1 cellular context compared by ENCODE assay signal in genomic region chr4:23163649-23164436, GRCh38.
TF ChIP-seq lines count a peak whose summit lies in the region.

No MANE protein-coding gene starts in this region.

TF ChIP-seq in GM23338, 12 proteins besides CTCF, POLR2A, EP300 and RAD21:
- TF ChIP-seq, protein P1, sequence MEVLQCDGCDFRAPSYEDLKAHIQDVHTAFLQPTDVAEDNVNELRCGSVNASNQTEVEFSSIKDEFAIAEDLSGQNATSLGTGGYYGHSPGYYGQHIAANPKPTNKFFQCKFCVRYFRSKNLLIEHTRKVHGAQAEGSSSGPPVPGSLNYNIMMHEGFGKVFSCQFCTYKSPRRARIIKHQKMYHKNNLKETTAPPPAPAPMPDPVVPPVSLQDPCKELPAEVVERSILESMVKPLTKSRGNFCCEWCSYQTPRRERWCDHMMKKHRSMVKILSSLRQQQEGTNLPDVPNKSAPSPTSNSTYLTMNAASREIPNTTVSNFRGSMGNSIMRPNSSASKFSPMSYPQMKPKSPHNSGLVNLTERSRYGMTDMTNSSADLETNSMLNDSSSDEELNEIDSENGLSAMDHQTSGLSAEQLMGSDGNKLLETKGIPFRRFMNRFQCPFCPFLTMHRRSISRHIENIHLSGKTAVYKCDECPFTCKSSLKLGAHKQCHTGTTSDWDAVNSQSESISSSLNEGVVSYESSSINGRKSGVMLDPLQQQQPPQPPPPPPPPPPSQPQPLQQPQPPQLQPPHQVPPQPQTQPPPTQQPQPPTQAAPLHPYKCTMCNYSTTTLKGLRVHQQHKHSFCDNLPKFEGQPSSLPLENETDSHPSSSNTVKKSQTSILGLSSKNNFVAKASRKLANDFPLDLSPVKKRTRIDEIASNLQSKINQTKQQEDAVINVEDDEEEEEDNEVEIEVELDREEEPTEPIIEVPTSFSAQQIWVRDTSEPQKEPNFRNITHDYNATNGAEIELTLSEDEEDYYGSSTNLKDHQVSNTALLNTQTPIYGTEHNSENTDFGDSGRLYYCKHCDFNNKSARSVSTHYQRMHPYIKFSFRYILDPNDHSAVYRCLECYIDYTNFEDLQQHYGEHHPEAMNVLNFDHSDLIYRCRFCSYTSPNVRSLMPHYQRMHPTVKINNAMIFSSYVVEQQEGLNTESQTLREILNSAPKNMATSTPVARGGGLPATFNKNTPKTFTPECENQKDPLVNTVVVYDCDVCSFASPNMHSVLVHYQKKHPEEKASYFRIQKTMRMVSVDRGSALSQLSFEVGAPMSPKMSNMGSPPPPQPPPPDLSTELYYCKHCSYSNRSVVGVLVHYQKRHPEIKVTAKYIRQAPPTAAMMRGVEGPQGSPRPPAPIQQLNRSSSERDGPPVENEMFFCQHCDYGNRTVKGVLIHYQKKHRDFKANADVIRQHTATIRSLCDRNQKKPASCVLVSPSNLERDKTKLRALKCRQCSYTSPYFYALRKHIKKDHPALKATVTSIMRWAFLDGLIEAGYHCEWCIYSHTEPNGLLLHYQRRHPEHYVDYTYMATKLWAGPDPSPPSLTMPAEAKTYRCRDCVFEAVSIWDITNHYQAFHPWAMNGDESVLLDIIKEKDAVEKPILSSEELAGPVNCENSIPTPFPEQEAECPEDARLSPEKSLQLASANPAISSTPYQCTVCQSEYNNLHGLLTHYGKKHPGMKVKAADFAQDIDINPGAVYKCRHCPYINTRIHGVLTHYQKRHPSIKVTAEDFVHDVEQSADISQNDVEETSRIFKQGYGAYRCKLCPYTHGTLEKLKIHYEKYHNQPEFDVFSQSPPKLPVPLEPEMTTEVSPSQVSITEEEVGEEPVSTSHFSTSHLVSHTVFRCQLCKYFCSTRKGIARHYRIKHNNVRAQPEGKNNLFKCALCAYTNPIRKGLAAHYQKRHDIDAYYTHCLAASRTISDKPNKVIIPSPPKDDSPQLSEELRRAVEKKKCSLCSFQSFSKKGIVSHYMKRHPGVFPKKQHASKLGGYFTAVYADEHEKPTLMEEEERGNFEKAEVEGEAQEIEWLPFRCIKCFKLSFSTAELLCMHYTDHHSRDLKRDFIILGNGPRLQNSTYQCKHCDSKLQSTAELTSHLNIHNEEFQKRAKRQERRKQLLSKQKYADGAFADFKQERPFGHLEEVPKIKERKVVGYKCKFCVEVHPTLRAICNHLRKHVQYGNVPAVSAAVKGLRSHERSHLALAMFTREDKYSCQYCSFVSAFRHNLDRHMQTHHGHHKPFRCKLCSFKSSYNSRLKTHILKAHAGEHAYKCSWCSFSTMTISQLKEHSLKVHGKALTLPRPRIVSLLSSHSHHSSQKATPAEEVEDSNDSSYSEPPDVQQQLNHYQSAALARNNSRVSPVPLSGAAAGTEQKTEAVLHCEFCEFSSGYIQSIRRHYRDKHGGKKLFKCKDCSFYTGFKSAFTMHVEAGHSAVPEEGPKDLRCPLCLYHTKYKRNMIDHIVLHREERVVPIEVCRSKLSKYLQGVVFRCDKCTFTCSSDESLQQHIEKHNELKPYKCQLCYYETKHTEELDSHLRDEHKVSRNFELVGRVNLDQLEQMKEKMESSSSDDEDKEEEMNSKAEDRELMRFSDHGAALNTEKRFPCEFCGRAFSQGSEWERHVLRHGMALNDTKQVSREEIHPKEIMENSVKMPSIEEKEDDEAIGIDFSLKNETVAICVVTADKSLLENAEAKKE (CRISPR knock-in tag; IDR thresholded peaks at IDR 0.05): no peak
- TF ChIP-seq EZH2phosphoT487 (IDR thresholded peaks at IDR 0.05; ENCODE audit: unreplicated experiment) (no peak), EZH2 (IDR thresholded peaks at IDR 0.05; ENCODE audit: low read depth, unreplicated experiment) (no peak), STAT1 (IDR thresholded peaks at IDR 0.05; ENCODE audit: unreplicated experiment) (no peak), CREB1 (CRISPR knock-in tag; IDR thresholded peaks at IDR 0.05; ENCODE audit: low read depth) (no peak), POLR2AphosphoS5 (IDR thresholded peaks at IDR 0.05; ENCODE audit: low read depth) (no peak), NANOG (IDR thresholded peaks at IDR 0.05; ENCODE audit: borderline replicate concordance) (no peak), JUNB (IDR thresholded peaks at IDR 0.05; ENCODE audit: unreplicated experiment) (no peak), ZNF331 (CRISPR knock-in tag; IDR thresholded peaks at IDR 0.05; ENCODE audit: low read depth) (no peak), ZNF114 (CRISPR knock-in tag; IDR thresholded peaks at IDR 0.05) (no peak)
- TF ChIP-seq, protein P2, sequence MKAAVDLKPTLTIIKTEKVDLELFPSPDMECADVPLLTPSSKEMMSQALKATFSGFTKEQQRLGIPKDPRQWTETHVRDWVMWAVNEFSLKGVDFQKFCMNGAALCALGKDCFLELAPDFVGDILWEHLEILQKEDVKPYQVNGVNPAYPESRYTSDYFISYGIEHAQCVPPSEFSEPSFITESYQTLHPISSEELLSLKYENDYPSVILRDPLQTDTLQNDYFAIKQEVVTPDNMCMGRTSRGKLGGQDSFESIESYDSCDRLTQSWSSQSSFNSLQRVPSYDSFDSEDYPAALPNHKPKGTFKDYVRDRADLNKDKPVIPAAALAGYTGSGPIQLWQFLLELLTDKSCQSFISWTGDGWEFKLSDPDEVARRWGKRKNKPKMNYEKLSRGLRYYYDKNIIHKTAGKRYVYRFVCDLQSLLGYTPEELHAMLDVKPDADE (IDR thresholded peaks at IDR 0.05): no peak
- TF ChIP-seq, protein P3, sequence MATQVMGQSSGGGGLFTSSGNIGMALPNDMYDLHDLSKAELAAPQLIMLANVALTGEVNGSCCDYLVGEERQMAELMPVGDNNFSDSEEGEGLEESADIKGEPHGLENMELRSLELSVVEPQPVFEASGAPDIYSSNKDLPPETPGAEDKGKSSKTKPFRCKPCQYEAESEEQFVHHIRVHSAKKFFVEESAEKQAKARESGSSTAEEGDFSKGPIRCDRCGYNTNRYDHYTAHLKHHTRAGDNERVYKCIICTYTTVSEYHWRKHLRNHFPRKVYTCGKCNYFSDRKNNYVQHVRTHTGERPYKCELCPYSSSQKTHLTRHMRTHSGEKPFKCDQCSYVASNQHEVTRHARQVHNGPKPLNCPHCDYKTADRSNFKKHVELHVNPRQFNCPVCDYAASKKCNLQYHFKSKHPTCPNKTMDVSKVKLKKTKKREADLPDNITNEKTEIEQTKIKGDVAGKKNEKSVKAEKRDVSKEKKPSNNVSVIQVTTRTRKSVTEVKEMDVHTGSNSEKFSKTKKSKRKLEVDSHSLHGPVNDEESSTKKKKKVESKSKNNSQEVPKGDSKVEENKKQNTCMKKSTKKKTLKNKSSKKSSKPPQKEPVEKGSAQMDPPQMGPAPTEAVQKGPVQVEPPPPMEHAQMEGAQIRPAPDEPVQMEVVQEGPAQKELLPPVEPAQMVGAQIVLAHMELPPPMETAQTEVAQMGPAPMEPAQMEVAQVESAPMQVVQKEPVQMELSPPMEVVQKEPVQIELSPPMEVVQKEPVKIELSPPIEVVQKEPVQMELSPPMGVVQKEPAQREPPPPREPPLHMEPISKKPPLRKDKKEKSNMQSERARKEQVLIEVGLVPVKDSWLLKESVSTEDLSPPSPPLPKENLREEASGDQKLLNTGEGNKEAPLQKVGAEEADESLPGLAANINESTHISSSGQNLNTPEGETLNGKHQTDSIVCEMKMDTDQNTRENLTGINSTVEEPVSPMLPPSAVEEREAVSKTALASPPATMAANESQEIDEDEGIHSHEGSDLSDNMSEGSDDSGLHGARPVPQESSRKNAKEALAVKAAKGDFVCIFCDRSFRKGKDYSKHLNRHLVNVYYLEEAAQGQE (IDR thresholded peaks at IDR 0.05; ENCODE audit: unreplicated experiment): no peak
